1 cellular context compared by ENCODE assay signal in the genomic region with DNA sequence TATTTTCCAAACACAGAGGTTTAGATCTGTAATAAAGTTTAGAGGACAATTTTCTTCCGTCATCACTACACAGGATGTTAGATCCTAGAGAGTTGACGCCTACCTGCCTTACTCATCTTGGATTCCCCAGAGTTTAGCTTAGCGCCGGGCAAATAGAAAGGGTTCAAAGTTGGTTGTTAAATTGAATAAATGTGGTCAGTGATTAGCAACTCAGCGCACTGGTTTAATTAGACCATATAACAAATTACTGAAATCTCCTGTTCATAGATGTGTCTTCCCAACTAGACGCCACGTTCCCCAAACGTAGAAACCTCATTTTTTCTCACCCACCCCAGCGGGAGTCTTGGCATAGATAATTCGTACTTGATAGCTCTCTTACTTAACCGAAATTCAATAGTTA.
TF ChIP-seq lines count a peak whose summit lies in the region.

No MANE protein-coding gene starts in this region.

TF ChIP-seq in liver, 16 proteins besides CTCF, POLR2A, EP300 and RAD21 (continued from another document):
- TF ChIP-seq, protein P1, sequence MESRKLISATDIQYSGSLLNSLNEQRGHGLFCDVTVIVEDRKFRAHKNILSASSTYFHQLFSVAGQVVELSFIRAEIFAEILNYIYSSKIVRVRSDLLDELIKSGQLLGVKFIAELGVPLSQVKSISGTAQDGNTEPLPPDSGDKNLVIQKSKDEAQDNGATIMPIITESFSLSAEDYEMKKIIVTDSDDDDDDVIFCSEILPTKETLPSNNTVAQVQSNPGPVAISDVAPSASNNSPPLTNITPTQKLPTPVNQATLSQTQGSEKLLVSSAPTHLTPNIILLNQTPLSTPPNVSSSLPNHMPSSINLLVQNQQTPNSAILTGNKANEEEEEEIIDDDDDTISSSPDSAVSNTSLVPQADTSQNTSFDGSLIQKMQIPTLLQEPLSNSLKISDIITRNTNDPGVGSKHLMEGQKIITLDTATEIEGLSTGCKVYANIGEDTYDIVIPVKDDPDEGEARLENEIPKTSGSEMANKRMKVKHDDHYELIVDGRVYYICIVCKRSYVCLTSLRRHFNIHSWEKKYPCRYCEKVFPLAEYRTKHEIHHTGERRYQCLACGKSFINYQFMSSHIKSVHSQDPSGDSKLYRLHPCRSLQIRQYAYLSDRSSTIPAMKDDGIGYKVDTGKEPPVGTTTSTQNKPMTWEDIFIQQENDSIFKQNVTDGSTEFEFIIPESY (IDR thresholded peaks at IDR 0.05) = no peak
- TF ChIP-seq, protein P2, sequence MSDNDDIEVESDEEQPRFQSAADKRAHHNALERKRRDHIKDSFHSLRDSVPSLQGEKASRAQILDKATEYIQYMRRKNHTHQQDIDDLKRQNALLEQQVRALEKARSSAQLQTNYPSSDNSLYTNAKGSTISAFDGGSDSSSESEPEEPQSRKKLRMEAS (IDR thresholded peaks at IDR 0.05) = no peak
- TF ChIP-seq RXRA (IDR thresholded peaks at IDR 0.05) = no peak
- no peak for TF ChIP-seq TAF1 (conservative IDR thresholded peaks at IDR 0.05)
TF ChIP-seq in liver: peak in this region for 0.
